Comparison of ENCODE assay signal across 8 cellular contexts in the genomic region with DNA sequence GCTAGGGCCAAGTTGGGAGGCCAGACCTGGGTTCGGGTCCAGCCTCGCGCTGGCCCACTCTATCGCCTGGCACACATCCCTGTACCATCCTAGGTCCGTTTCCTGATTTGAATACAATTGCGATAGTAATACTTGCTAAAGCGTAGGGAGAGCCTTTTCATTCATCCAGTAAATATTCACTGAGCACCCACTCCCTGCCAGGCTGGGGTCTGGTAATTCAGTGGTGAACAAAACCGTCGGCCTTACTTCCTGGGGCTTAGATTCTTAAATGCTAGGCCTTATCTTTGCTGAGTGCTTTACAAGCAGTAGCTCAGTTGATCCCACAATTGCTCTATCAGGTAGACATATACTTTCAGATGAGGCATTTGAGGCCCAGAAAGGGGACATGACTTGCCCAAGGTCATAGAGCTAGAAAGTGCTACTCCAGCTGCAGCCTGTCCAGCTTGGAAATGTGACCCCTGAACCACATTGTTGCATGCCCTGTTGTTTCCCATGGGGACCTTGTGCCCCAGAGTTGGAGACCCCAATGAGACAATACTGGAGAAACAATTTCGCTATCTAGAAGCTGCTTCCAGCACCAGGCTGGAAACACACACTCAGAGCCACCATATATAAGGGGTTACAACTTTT. TPM values are rescaled to one million over a fixed set of nuclear protein-coding genes. Genes with fewer than 3 reads are reported as not detected.
DNase-seq lines count a peak whose midpoint lies in the region; ATAC-seq and TF ChIP-seq lines count a peak whose summit lies in the region.

No MANE protein-coding gene starts in this region.

- peak overlapping the region; percentile 93 to 95 for H3K4me3 Mint-ChIP-seq in activated T-cell treated with anti-CD3 and anti-CD28 coated beads, Interleukin-2, amount 50 U/mL, for 72 hours

- intact Hi-C loops in right lobe of liver (cut with DNase I) (no loop called here), transverse colon (cut with DNase I; ENCODE audit: low total_unique reads) (no loop called here)

- no peak overlapping the region for H3K27ac Mint-ChIP-seq in activated T-cell treated with anti-CD3 and anti-CD28 coated beads, Interleukin-2, amount 50 U/mL, for 72 hours

- no peak for TF ChIP-seq CTCF in astrocyte of the cerebellum (IDR thresholded peaks at IDR 0.05; ENCODE audit: low read depth, low read length, missing control alignments)
- TF ChIP-seq CTCF in right lobe of liver (IDR thresholded peaks at IDR 0.05): no peak
- no peak for TF ChIP-seq CTCF in transverse colon (IDR thresholded peaks at IDR 0.05)

- no peak for TF ChIP-seq EP300 in transverse colon (IDR thresholded peaks at IDR 0.05; ENCODE audit: low read depth)

- 25% methylated on average over 5 of the region's 10 CpGs for WGBS in right lobe of liver (ENCODE audit: insufficient coverage, low coverage, low lambda C conversion rate, missing lambda C conversion rate)
- WGBS in transverse colon (ENCODE audit: low coverage in 1 of 2), 2 donors: 7 to 34% methylated on average over 3 to 10 of the region's 10 CpGs

- H3K27ac ChIP-seq in right lobe of liver (peak overlapping the region in 1 of 3 donors; percentile 85), transverse colon (peak overlapping the region; percentile 94 to 98 (median 96))

- H3K9me3 Mint-ChIP-seq in activated T-cell treated with anti-CD3 and anti-CD28 coated beads, Interleukin-2, amount 50 U/mL, for 72 hours: no peaks in the 10 kb centered on the region

- ATAC-seq in activated T-cell treated with anti-CD3 and anti-CD28 coated beads, Interleukin-2, amount 50 U/mL, for 72 hours (replicated peaks in 1 of 2): no peak
- no peak for ATAC-seq in right lobe of liver

- no peak for DNase-seq in activated T-cell treated with anti-CD3 and anti-CD28 coated beads, Interleukin-2, amount 50 U/mL, for 72 hours
- DNase-seq in activated T-cell treated with anti-CD3 and anti-CD28 coated beads for 4 hours (no peak), astrocyte of the cerebellum (ENCODE audit: low read depth) (no peak), right lobe of liver (no peak), transverse colon (no peak), NCI-H226 (no peak), kidney glomerular epithelial cell (lab: John Stamatoyannopoulos, UW) (no peak)
- DNase-seq in stimulated activated CD4-positive, alpha-beta T cell treated with anti-CD3 and anti-CD28 coated beads, Interleukin-4, amount 100 ng/mL, for 24 hours: no peak

- H3K4me1 ChIP-seq in right lobe of liver: peaks cover 0 to 13% (median 5%) of the 10 kb centered on the region in 4 donors
- peaks cover 0 to 30% (median 19%) of the 10 kb centered on the region in 4 donors for H3K4me1 ChIP-seq in transverse colon

- peaks cover 0 to 12% (median 2%) of the 10 kb centered on the region in 4 donors for H3K36me3 ChIP-seq in right lobe of liver
- peaks cover 0 to 7% (median 0%) of the 10 kb centered on the region in 4 donors for H3K36me3 ChIP-seq in transverse colon

- H3K4me3 ChIP-seq in astrocyte of the cerebellum (ENCODE audit: low read depth, low read length) (peak overlapping the region; percentile 80), right lobe of liver (peak overlapping the region; percentile 74 to 86 (median 85)), transverse colon (peak overlapping the region; percentile 60 to 94 (median 90))

- H3K4me1 Mint-ChIP-seq in activated T-cell treated with anti-CD3 and anti-CD28 coated beads, Interleukin-2, amount 50 U/mL, for 72 hours (ENCODE audit: low read depth): peaks cover 56% of the 10 kb centered on the region

- H3K9me3 ChIP-seq in right lobe of liver (no peaks in the 10 kb centered on the region), transverse colon (no peaks in the 10 kb centered on the region)

- H3K27me3 Mint-ChIP-seq in activated T-cell treated with anti-CD3 and anti-CD28 coated beads, Interleukin-2, amount 50 U/mL, for 72 hours (ENCODE audit: low read depth): no peaks in the 10 kb centered on the region

- H3K36me3 Mint-ChIP-seq in activated T-cell treated with anti-CD3 and anti-CD28 coated beads, Interleukin-2, amount 50 U/mL, for 72 hours (ENCODE audit: insufficient read depth in 2 of 2): peaks cover 4 to 12% of the 10 kb centered on the region in 2 donors

- H3K27me3 ChIP-seq in right lobe of liver (no peaks in the 10 kb centered on the region), transverse colon (no peaks in the 10 kb centered on the region)

- TF ChIP-seq POLR2A in right lobe of liver (IDR thresholded peaks at IDR 0.05) (no peak), transverse colon (IDR thresholded peaks at IDR 0.05) (no peak)

- in situ Hi-C loops in astrocyte of the cerebellum (cut with HindIII; ENCODE audit: low sequenced_read_pairs) (no loop called here), transverse colon (cut with MboI; ENCODE audit: low pct_ligation_motif_present in 1 of 4, low pct_unique_long_range_greater_than_20kb in 1 of 4, low sequenced_read_pairs in 3 of 4) (loop anchor here (5.0 to 25.0 kb wide), 6 partner anchors 105 to 660 kb away; no protein-coding TSS in a partner anchor)

RNA-seq across cellular contexts. Expression of a gene that starts 0.7 kb away (rescaled TPM):
- 10 to 100 TPM; 38.9 to 45.0 TPM for total RNA-seq in activated T-cell treated with anti-CD3 and anti-CD28 coated beads, Interleukin-2, amount 50 U/mL, for 72 hours
- total RNA-seq in right lobe of liver (10 to 100 TPM; 20.6 to 63.3 (median 25.9) TPM), transverse colon (10 to 100 TPM; 21.3 to 63.4 (median 45.2) TPM)

RNA-seq across cellular contexts. Expression of a gene that starts 1.4 kb away (rescaled TPM):
- total RNA-seq in activated T-cell treated with anti-CD3 and anti-CD28 coated beads, Interleukin-2, amount 50 U/mL, for 72 hours: 10 to 100 TPM; 12.0 to 12.7 TPM
- total RNA-seq in right lobe of liver: 1 to 10 TPM; 2.5 to 4.9 (median 3.4) TPM
- total RNA-seq in transverse colon: 10 to 100 TPM in 1 of 4 donors, 1 to 10 TPM in 3; 6.4 to 11.6 (median 6.5) TPM

RNA-seq across cellular contexts. Expression of a gene that starts 23.7 kb away (rescaled TPM):
- under 1 TPM; 0.76 to 0.84 TPM for total RNA-seq in activated T-cell treated with anti-CD3 and anti-CD28 coated beads, Interleukin-2, amount 50 U/mL, for 72 hours
- total RNA-seq in right lobe of liver: 10 to 100 TPM; 22.3 to 76.0 (median 35.2) TPM
- 100 to 1,000 TPM in 2 of 4 donors, 10 to 100 TPM in 2; 48.0 to 161 (median 92.3) TPM for total RNA-seq in transverse colon

RNA-seq across cellular contexts. Expression of a gene that starts 31.0 kb away (rescaled TPM):
- not detected for total RNA-seq in activated T-cell treated with anti-CD3 and anti-CD28 coated beads, Interleukin-2, amount 50 U/mL, for 72 hours
- not detected for total RNA-seq in right lobe of liver
- total RNA-seq in transverse colon: 1 to 10 TPM in 1 of 4 donors, under 1 TPM in 3; 0.14 to 1.9 (median 0.87) TPM

Comparison
In these comparisons a context has a peak if more than half of its experiments do, and no peak if none do; other contexts are left out.
1. RNA of a gene that starts 23.7 kb away (total RNA-seq): 48.0 to 161 TPM in transverse colon and 22.3 to 76.0 TPM in right lobe of liver; 0.76 to 0.84 TPM in activated T-cell treated with anti-CD3 and anti-CD28 coated beads, Interleukin-2, amount 50 U/mL, for 72 hours; every median in the first group is over 10 times any median in the second.
2. Peak in every context shown above with its lines, with median percentiles within 50 percentile points of each other: H3K4me3 ChIP-seq.